ENCODE assay signal across 8 cellular contexts in the genomic region with DNA sequence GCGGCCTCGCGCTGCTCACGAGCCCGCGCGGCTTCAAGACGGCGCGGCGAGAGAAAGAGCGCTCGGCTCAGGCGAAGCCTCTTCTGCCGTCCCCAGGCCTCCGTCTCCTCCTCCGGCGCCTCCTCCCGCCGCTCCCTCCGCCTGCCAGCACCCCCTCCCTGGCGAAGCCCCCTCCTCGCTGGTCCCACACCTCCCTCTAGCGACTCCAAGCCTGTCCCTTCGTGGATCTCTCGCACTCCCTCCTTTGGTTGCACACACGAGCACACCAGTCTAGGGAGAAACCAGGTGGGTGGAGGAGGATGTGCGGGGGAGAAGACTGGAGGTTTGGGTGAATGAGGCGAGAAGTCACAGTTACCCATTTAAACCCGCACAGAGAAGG. TPM values are rescaled to one million over a fixed set of nuclear protein-coding genes. Genes with fewer than 3 reads are reported as not detected.
DNase-seq lines count a peak whose midpoint lies in the region; ATAC-seq and TF ChIP-seq lines count a peak whose summit lies in the region.

A gene (minus strand): TSS at position 57 of the 379 bp plus-strand sequence. CDS start 670 bp downstream, outside the sequence.

- no peaks in the 10 kb centered on the region for H3K9me3 Mint-ChIP-seq in activated naive CD8-positive, alpha-beta T cell treated with anti-CD3 and anti-CD28 coated beads, Interleukin-2, amount 10 ng/mL, durations not matched to agents 7 days and 5 days
- no peaks in the 10 kb centered on the region for H3K9me3 Mint-ChIP-seq in osteocyte (ENCODE audit: unreplicated experiment)

- H3K27ac Mint-ChIP-seq in activated naive CD8-positive, alpha-beta T cell treated with anti-CD3 and anti-CD28 coated beads, Interleukin-2, amount 10 ng/mL, durations not matched to agents 7 days and 5 days, result peak within 1 kb of the TSS; percentile 98
- H3K27ac Mint-ChIP-seq in osteocyte (ENCODE audit: unreplicated experiment), result peak within 1 kb of the TSS; percentile 99

- peaks cover 20% of the 10 kb centered on the region for H3F3A ChIP-seq in MM.1S (ENCODE audit: insufficient read depth, low read length)

- POLR2A ChIA-PET in activated naive CD8-positive, alpha-beta T cell treated with anti-CD3 and anti-CD28 coated beads, Interleukin-2, amount 10 ng/mL, durations not matched to agents 7 days and 5 days (lab: Charles Lee), result interaction anchor here (0.8 to 3.6 kb wide), 5 partner anchors 77 to 214 kb away, joined by 3 to 23 read pairs (median 12); no protein-coding TSS in a partner anchor

- WGBS in thymus, result 1% methylated on average over 30 of the region's 30 CpGs

- peaks cover 9% of the 10 kb centered on the region for H3K36me3 Mint-ChIP-seq in activated naive CD8-positive, alpha-beta T cell treated with anti-CD3 and anti-CD28 coated beads, Interleukin-2, amount 10 ng/mL, durations not matched to agents 7 days and 5 days
- peaks cover 2% of the 10 kb centered on the region for H3K36me3 Mint-ChIP-seq in osteocyte (ENCODE audit: unreplicated experiment)

- TF ChIP-seq CTCF in MM.1S (IDR thresholded peaks at IDR 0.05; ENCODE audit: low read length), result peak; percentile 63
- peak; percentile 77 for TF ChIP-seq CTCF in osteocyte (IDR thresholded peaks at IDR 0.05)

- H3K27me3 Mint-ChIP-seq in activated naive CD8-positive, alpha-beta T cell treated with anti-CD3 and anti-CD28 coated beads, Interleukin-2, amount 10 ng/mL, durations not matched to agents 7 days and 5 days, result no peaks in the 10 kb centered on the region
- no peaks in the 10 kb centered on the region for H3K27me3 Mint-ChIP-seq in osteocyte (ENCODE audit: unreplicated experiment)

- H3K4me1 ChIP-seq in MM.1S (ENCODE audit: low read length) (peaks cover 12% of the 10 kb centered on the region; the same call in 1 of the 2 replicates), thymus (ENCODE audit: control insufficient read depth, insufficient read depth, low read length) (peaks cover 3% of the 10 kb centered on the region)

- H3K27ac ChIP-seq in MM.1S (ENCODE audit: low read length) (peak within 1 kb of the TSS; percentile 92), thymus (ENCODE audit: low read depth) (peak within 1 kb of the TSS; percentile 99)

- no peaks in the 10 kb centered on the region for H3K9me2 ChIP-seq in MM.1S (replicated peaks; ENCODE audit: insufficient read depth, low read length)

- H3K27me3 ChIP-seq in MM.1S (replicated peaks; ENCODE audit: insufficient read depth, low read length), result no peaks in the 10 kb centered on the region
- no peaks in the 10 kb centered on the region for H3K27me3 ChIP-seq in thymus (ENCODE audit: control insufficient read depth, insufficient read depth)

- H2AFZ ChIP-seq in MM.1S (ENCODE audit: low read length), result peak within 1 kb of the TSS; percentile 85

- intact Hi-C loops in head of caudate nucleus (cut with DNase I), result loop anchor here (5.0 kb wide), 2 partner anchors 214 to 364 kb away; no protein-coding TSS in a partner anchor

- H3K4me1 Mint-ChIP-seq in activated naive CD8-positive, alpha-beta T cell treated with anti-CD3 and anti-CD28 coated beads, Interleukin-2, amount 10 ng/mL, durations not matched to agents 7 days and 5 days, result peaks cover 19% of the 10 kb centered on the region
- peaks cover 32% of the 10 kb centered on the region for H3K4me1 Mint-ChIP-seq in osteocyte (ENCODE audit: unreplicated experiment)

- peak within 1 kb of the TSS; percentile 97 for H3K4me2 ChIP-seq in MM.1S (ENCODE audit: low read depth, low read length)

- H3K4me3 Mint-ChIP-seq in activated naive CD8-positive, alpha-beta T cell treated with anti-CD3 and anti-CD28 coated beads, Interleukin-2, amount 10 ng/mL, durations not matched to agents 7 days and 5 days, result peak within 1 kb of the TSS; percentile 99
- peak within 1 kb of the TSS; percentile 95 for H3K4me3 Mint-ChIP-seq in osteocyte (ENCODE audit: unreplicated experiment)

- H3K9ac ChIP-seq in MM.1S (ENCODE audit: low read length), result peak within 1 kb of the TSS; percentile 81

- H3K36me3 ChIP-seq in MM.1S (replicated peaks; ENCODE audit: insufficient read depth, low read length) (no peaks in the 10 kb centered on the region), thymus (ENCODE audit: control insufficient read depth, insufficient read depth) (no peaks in the 10 kb centered on the region)

- H3K4me3 ChIP-seq in MM.1S (ENCODE audit: low read length), result peak within 1 kb of the TSS; percentile 68
- H3K4me3 ChIP-seq in thymus (ENCODE audit: low read length), result peak within 1 kb of the TSS; percentile 78

- H4K20me1 ChIP-seq in MM.1S (ENCODE audit: insufficient read depth, low read length), result no peaks in the 10 kb centered on the region

- ATAC-seq in activated naive CD8-positive, alpha-beta T cell treated with anti-CD3 and anti-CD28 coated beads, Interleukin-2, amount 10 ng/mL, durations not matched to agents 7 days and 5 days (ENCODE audit: low read depth), result peak; percentile 58

- peak; percentile 83 for DNase-seq in GDM1 (lab: John Stamatoyannopoulos, UW)
- peak; percentile 63 for DNase-seq in HCEC 1CT
- DNase-seq in MM.1S, result peak; percentile 83
- peak; percentile 89 for DNase-seq in SK-N-DZ (ENCODE audit: low spot score)
- DNase-seq in activated naive CD8-positive, alpha-beta T cell treated with anti-CD3 and anti-CD28 coated beads, Interleukin-2, amount 10 ng/mL, durations not matched to agents 7 days and 5 days, result peak; percentile 83
- DNase-seq in head of caudate nucleus, result peak; percentile 69 to 96 (median 89)
- peak; percentile 94 for DNase-seq in osteocyte (ENCODE audit: extremely low spot score, unreplicated experiment)

- H3K9me3 ChIP-seq in MM.1S (replicated peaks; ENCODE audit: insufficient read depth, low read length) (no peaks in the 10 kb centered on the region), thymus (ENCODE audit: control insufficient read depth) (no peaks in the 10 kb centered on the region)

- H3K79me2 ChIP-seq in MM.1S (ENCODE audit: low read length), result peaks cover 6% of the 10 kb centered on the region; the same call in 1 of the 2 replicates

RNA-seq across cellular contexts. Expression of the gene that starts here (rescaled TPM):
- polyA plus RNA-seq in SK-N-DZ (2014; cell fraction: cytosol; rRNA removed), result 12.0 and 12.3 TPM in 2 replicates
- polyA plus RNA-seq in SK-N-DZ (2014; cell fraction: nucleus; rRNA removed), result 7.2 and 9.5 TPM in 2 replicates
- total RNA-seq in activated naive CD8-positive, alpha-beta T cell treated with anti-CD3 and anti-CD28 coated beads, Interleukin-2, amount 10 ng/mL, durations not matched to agents 7 days and 5 days, result 10 to 100 TPM; 34.8 to 35.5 TPM
- 84.3 and 86.6 TPM in 2 replicates for total RNA-seq in osteocyte
- polyA plus RNA-seq in thymus, result 23.0 TPM

Comparison
In these comparisons a context has a peak if more than half of its experiments do, and no peak if none do; other contexts are left out.
1. Peak in every context shown above with its lines: DNase-seq, ATAC-seq, H3K4me3 ChIP-seq and H3K27ac ChIP-seq.